Comparison of ENCODE assay signal across 18 cellular contexts in the genomic region with DNA sequence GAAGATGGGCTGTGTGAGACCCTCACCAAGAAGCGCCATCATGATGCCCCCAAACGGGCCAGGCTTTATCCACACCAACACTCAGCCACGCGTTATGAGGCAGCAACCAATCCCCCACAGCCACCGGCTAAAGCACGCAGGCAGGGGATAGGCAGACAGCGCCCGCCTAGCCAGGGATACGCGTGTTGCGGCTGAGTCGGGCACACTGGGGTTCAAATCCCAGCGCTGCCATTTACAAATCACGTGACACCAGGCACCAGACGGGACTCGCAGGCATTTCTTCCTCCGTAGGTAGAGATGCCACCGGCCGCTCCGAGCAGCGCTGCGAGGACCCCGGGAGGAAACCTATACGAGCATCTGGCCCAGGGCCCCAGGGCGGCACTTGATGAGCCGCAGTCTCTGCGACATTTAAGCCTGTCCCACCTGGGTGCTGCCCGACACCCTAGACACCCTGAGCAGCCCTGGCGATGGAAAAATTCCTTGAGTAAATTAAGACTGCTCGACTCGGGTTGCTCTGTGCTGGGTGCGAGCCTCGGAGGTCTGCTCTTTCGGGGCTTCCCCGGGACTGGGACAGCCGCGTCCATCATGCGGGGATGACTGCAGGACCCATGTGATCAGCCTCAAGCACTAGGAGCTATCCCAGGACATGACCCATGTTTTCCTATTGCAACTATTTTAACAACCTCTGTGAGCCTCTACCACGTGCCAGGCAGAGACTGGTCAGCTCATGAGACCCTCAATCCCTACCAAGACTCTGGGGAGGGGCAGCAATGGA.
"Had no signal": no experiment of that assay in that cellular context is flagged by ENCODE, and none has a peak within 500 bp of the region (broad histone marks: within the 10 kb centered on the region; RNA-seq: fewer than 3 reads in every experiment).

No MANE protein-coding gene starts in this region.

- H3K27ac Mint-ChIP-seq: immature natural killer cell; naive thymus-derived CD4-positive, alpha-beta T cell; nephron progenitor cell had no signal

- H3K9me3 ChIP-seq: colonic mucosa, neutrophil, stomach, thoracic aorta, transverse colon had no signal

- H3K4me1 Mint-ChIP-seq: immature natural killer cell had no signal

- H3K9me3 Mint-ChIP-seq: immature natural killer cell; naive thymus-derived CD4-positive, alpha-beta T cell; nephron progenitor cell had no signal

- DNase-seq: caudate nucleus; colonic mucosa; dermis blood vessel endothelial cell; erythroblast; foreskin keratinocyte; immature natural killer cell; left colon; mammary epithelial cell; naive thymus-derived CD4-positive, alpha-beta T cell; nephron progenitor cell; stimulated activated CD4-positive, alpha-beta T cell treated with anti-CD3 and anti-CD28 coated beads, Interleukin-15, amount 100 ng/mL, for 24 hours; stimulated activated CD4-positive, alpha-beta T cell treated with anti-CD3 and anti-CD28 coated beads, Interleukin-1b, Interleukin-23, amount 100 ng/mL, for 48 hours; stimulated activated naive CD4-positive, alpha-beta T cell; stomach; transverse colon had no signal

- H3K4me3 Mint-ChIP-seq: immature natural killer cell; naive thymus-derived CD4-positive, alpha-beta T cell; nephron progenitor cell had no signal

- H3K36me3 Mint-ChIP-seq: immature natural killer cell; naive thymus-derived CD4-positive, alpha-beta T cell had no signal

- H3K4me3 ChIP-seq: colonic mucosa, stomach, thoracic aorta, transverse colon had no signal

- H3K36me3 ChIP-seq: colonic mucosa, neutrophil, stomach, thoracic aorta, transverse colon had no signal

- H3K27ac ChIP-seq: colonic mucosa, foreskin keratinocyte, neutrophil, stomach, thoracic aorta, transverse colon had no signal

- ATAC-seq: foreskin keratinocyte; naive thymus-derived CD4-positive, alpha-beta T cell; right cardiac atrium had no signal

- H3K27me3 ChIP-seq: colonic mucosa, transverse colon had no signal

- H3K4me1 ChIP-seq: colonic mucosa, foreskin keratinocyte had no signal
